In genomic region chr3:174125267-174125844, GRCh38 we compare ENCODE assay signal across 8 cellular contexts.
A peak's percentile ranks its signal among the peaks of the same experiment; 100 is the strongest.
DNase-seq lines count a peak whose midpoint lies in the region; ATAC-seq and TF ChIP-seq lines count a peak whose summit lies in the region.

No MANE protein-coding gene starts in this region.

- peak; percentile 80 for TF ChIP-seq CTCF in Calu3 (IDR thresholded peaks at IDR 0.05; ENCODE audit: unreplicated experiment)
- TF ChIP-seq CTCF in KMS-11 (conservative IDR thresholded peaks at IDR 0.05; ENCODE audit: low read depth, low read length): peak; percentile 35; the same call in 1 of the 2 replicates
- peak; percentile 94 for TF ChIP-seq CTCF in PC-3 (conservative IDR thresholded peaks at IDR 0.05; ENCODE audit: low read depth, low read length)

- H2AFZ ChIP-seq in KMS-11 (ENCODE audit: low read depth): no peak overlapping the region
- no peak overlapping the region for H2AFZ ChIP-seq in PC-3 (ENCODE audit: low read length)

- no peaks in the 10 kb centered on the region for H3K4me1 ChIP-seq in KMS-11 (ENCODE audit: low read depth, poor library complexity, severe bottlenecking)
- peaks cover 18% of the 10 kb centered on the region for H3K4me1 ChIP-seq in PC-3 (ENCODE audit: insufficient read depth, low read length)

- BruUV-seq in Calu3 (replicated peaks; lab: Mats Ljungman, UMichigan) (no TSS peak), PC-3 (replicated peaks; lab: Mats Ljungman, UMichigan) (no TSS peak)

- peaks cover 25% of the 10 kb centered on the region for H3K4me1 Mint-ChIP-seq in Calu3 (ENCODE audit: low read depth, unreplicated experiment)
- no peaks in the 10 kb centered on the region for H3K4me1 Mint-ChIP-seq in natural killer cell treated with Interleukin-12 subunit alpha and Interleukin-12 subunit beta and Interleukin-15 and Interleukin-18, amount 100 ng/mL, for 72 hours (ENCODE audit: low read depth in 2 of 2)

- no peaks in the 10 kb centered on the region for H3F3A ChIP-seq in PC-3 (ENCODE audit: low read length, unreplicated experiment)

- H3K9me3 Mint-ChIP-seq in Calu3 (ENCODE audit: low read depth, unreplicated experiment): no peaks in the 10 kb centered on the region
- no peaks in the 10 kb centered on the region for H3K9me3 Mint-ChIP-seq in natural killer cell treated with Interleukin-12 subunit alpha and Interleukin-12 subunit beta and Interleukin-15 and Interleukin-18, amount 100 ng/mL, for 72 hours

- H3K9me3 ChIP-seq in PC-3 (ENCODE audit: low read length): no peaks in the 10 kb centered on the region

- H3K27me3 ChIP-seq in KMS-11 (ENCODE audit: insufficient read depth, low read depth) (no peaks in the 10 kb centered on the region), PC-3 (ENCODE audit: low read length) (no peaks in the 10 kb centered on the region)

- H4K20me1 ChIP-seq in KMS-11 (ENCODE audit: insufficient read depth) (no peaks in the 10 kb centered on the region), PC-3 (ENCODE audit: low read length) (no peaks in the 10 kb centered on the region)

- H3K27me3 Mint-ChIP-seq in Calu3 (ENCODE audit: unreplicated experiment): no peaks in the 10 kb centered on the region
- H3K27me3 Mint-ChIP-seq in natural killer cell treated with Interleukin-12 subunit alpha and Interleukin-12 subunit beta and Interleukin-15 and Interleukin-18, amount 100 ng/mL, for 72 hours: no peaks in the 10 kb centered on the region

- H3K27ac Mint-ChIP-seq in Calu3 (ENCODE audit: unreplicated experiment): no peak overlapping the region
- H3K27ac Mint-ChIP-seq in natural killer cell treated with Interleukin-12 subunit alpha and Interleukin-12 subunit beta and Interleukin-15 and Interleukin-18, amount 100 ng/mL, for 72 hours: no peak overlapping the region

- H3K36me3 ChIP-seq in KMS-11 (ENCODE audit: insufficient read depth): no peaks in the 10 kb centered on the region
- no peaks in the 10 kb centered on the region for H3K36me3 ChIP-seq in PC-3 (ENCODE audit: low read depth, low read length)

- DNase-seq in Calu3: peak; percentile 45
- DNase-seq in PC-3: peak; percentile 71
- DNase-seq in left ventricle myocardium superior: no peak
- DNase-seq in natural killer cell treated with Interleukin-12 subunit alpha and Interleukin-12 subunit beta and Interleukin-15 and Interleukin-18, amount 100 ng/mL, for 72 hours (ENCODE audit: low spot score): no peak
- no peak for DNase-seq in posterior cingulate gyrus
- no peak for DNase-seq in sciatic nerve (ENCODE audit: low spot score)

- ATAC-seq in PC-3 (peak; percentile 82), left ventricle myocardium superior (peak; percentile 45), GM18873 (IDR thresholded peaks at IDR 0.05; ENCODE audit: low FRiP score, unreplicated experiment) (no peak), sciatic nerve (no peak)
- no peak for ATAC-seq in natural killer cell treated with Interleukin-12 subunit alpha and Interleukin-12 subunit beta and Interleukin-15 and Interleukin-18, amount 100 ng/mL, for 72 hours

- POLR2A ChIA-PET in PC-3 (lab: Charles Lee; ENCODE audit: unreplicated experiment): no interaction called here

- no peak overlapping the region for H3K4me2 ChIP-seq in KMS-11
- no peak overlapping the region for H3K4me2 ChIP-seq in PC-3 (ENCODE audit: low read length)

- H3K9ac ChIP-seq in KMS-11 (no peak overlapping the region), PC-3 (ENCODE audit: low read length) (no peak overlapping the region)

- H3K27ac ChIP-seq in KMS-11: no peak overlapping the region
- H3K27ac ChIP-seq in PC-3 (ENCODE audit: low read length): no peak overlapping the region

- CTCF ChIA-PET in Calu3 (lab: Charles Lee): interaction anchor here (0.6 to 2.1 kb wide), 3 partner anchors 16 to 1297 kb away, joined by 4 to 7 read pairs (median 5); no protein-coding TSS in a partner anchor
- CTCF ChIA-PET in PC-3 (lab: Charles Lee): interaction anchor here (0.5 kb wide), 1 partner anchor 16 kb away, joined by 4 read pairs; no protein-coding TSS in a partner anchor

- H3K4me3 Mint-ChIP-seq in Calu3 (ENCODE audit: low read depth, unreplicated experiment): no peak overlapping the region
- no peak overlapping the region for H3K4me3 Mint-ChIP-seq in natural killer cell treated with Interleukin-12 subunit alpha and Interleukin-12 subunit beta and Interleukin-15 and Interleukin-18, amount 100 ng/mL, for 72 hours

- H3K4me3 ChIP-seq in KMS-11 (IDR thresholded peaks at IDR 0.05; ENCODE audit: insufficient read depth, low read depth, low read length): no peak overlapping the region
- no peak overlapping the region for H3K4me3 ChIP-seq in PC-3 (ENCODE audit: low read length)

- H3K9me2 ChIP-seq in PC-3 (replicated peaks; ENCODE audit: low read length): no peaks in the 10 kb centered on the region

- intact Hi-C loops in Calu3 (cut with micrococcal nuclease; ENCODE audit: unreplicated experiment) (loop anchor here (1.0 to 10.0 kb wide), 5 partner anchors 132 to 737 kb away; no protein-coding TSS in a partner anchor), PC-3 (cut with micrococcal nuclease) (loop anchor here (2.0 to 10.0 kb wide), 9 partner anchors 131 to 1022 kb away; no protein-coding TSS in a partner anchor), left ventricle myocardium superior (cut with micrococcal nuclease) (no loop called here), posterior cingulate gyrus (cut with DNase I) (no loop called here), sciatic nerve (cut with DNase I) (no loop called here)

- H3K79me2 ChIP-seq in KMS-11 (ENCODE audit: insufficient read depth, low read depth) (no peaks in the 10 kb centered on the region), PC-3 (ENCODE audit: low read length) (no peaks in the 10 kb centered on the region)

- no peaks in the 10 kb centered on the region for H3K36me3 Mint-ChIP-seq in Calu3 (ENCODE audit: insufficient read depth, unreplicated experiment)
- H3K36me3 Mint-ChIP-seq in natural killer cell treated with Interleukin-12 subunit alpha and Interleukin-12 subunit beta and Interleukin-15 and Interleukin-18, amount 100 ng/mL, for 72 hours: peaks cover 2% of the 10 kb centered on the region

Comparison
In these comparisons a context has a peak if more than half of its experiments do, and no peak if none do; other contexts are left out.
1. DNase-seq: peak in Calu3 (single experiment) and PC-3 (single experiment); none in left ventricle myocardium superior (single experiment), natural killer cell treated with Interleukin-12 subunit alpha and Interleukin-12 subunit beta and Interleukin-15 and Interleukin-18, amount 100 ng/mL, for 72 hours (single experiment), posterior cingulate gyrus (0 of 10) and sciatic nerve (single experiment).
2. CTCF ChIP-seq: peak in every context shown above with its lines; median percentile 94 in PC-3; 80 in Calu3; 35 in KMS-11.
3. ATAC-seq: peak in PC-3 (single experiment) and left ventricle myocardium superior (single experiment); none in natural killer cell treated with Interleukin-12 subunit alpha and Interleukin-12 subunit beta and Interleukin-15 and Interleukin-18, amount 100 ng/mL, for 72 hours (0 of 2), GM18873 (single experiment) and sciatic nerve (single experiment).
4. intact Hi-C loops: an anchor here in Calu3 (1.0 to 10.0 kb wide) and PC-3 (2.0 to 10.0 kb wide); none called in left ventricle myocardium superior, posterior cingulate gyrus and sciatic nerve.